ENCODE assay signal across 8 cellular contexts in genomic region chr18:41391616-41392610, GRCh38.
A peak's percentile ranks its signal among the peaks of the same experiment; 100 is the strongest.
DNase-seq lines count a peak whose midpoint lies in the region; ATAC-seq, FAIRE-seq and TF ChIP-seq lines count a peak whose summit lies in the region.

No MANE protein-coding gene starts in this region.

- FAIRE-seq in HepG2 (lab: Jason Lieb, UNC): peak; percentile 32

- H3K9me3 ChIP-seq in HepG2 (ENCODE audit: low read length): no peaks in the 10 kb centered on the region

- no peaks in the 10 kb centered on the region; a peak in 1 of 5 replicates for H3K27me3 ChIP-seq in HepG2 (ENCODE audit: control insufficient read depth in 1 of 2, insufficient read depth in 2 of 2, low read length in 2 of 2)

- POLR2A ChIA-PET in HepG2 (lab: Yijun Ruan, JAX): no interaction called here

- peaks cover 0 to 4% of the 10 kb centered on the region in 2 donors for H3K9me3 Mint-ChIP-seq in effector memory CD8-positive, alpha-beta T cell

- H3K4me3 ChIP-seq in cardiac fibroblast (replicated peaks in 1 of 2; ENCODE audit: low read depth in 2 of 2, low read length in 2 of 2): peak overlapping the region; percentile 32 to 36
- H3K4me3 ChIP-seq in HepG2 (replicated peaks in 1 of 3; ENCODE audit: insufficient read depth in 1 of 3, low read depth in 2 of 3, low read length in 3 of 3): no peak overlapping the region

- WGBS in HepG2 (ENCODE audit: low lambda C conversion rate): 6% methylated on average over 12 of the region's 12 CpGs

- in situ Hi-C loops in HepG2 (cut with HindIII; ENCODE audit: extremely low pct_ligation_motif_present, low pct_unique_long_range_greater_than_20kb): loop anchor here (10.0 to 25.0 kb wide), 2 partner anchors 457 to 855 kb away; no protein-coding TSS in a partner anchor

- no peaks in the 10 kb centered on the region for H3K36me3 Mint-ChIP-seq in effector memory CD8-positive, alpha-beta T cell (ENCODE audit: insufficient read depth)

- H3K4me1 Mint-ChIP-seq in effector memory CD8-positive, alpha-beta T cell (ENCODE audit: low read depth in 2 of 2): no peaks in the 10 kb centered on the region

- no peak overlapping the region for H3K9ac ChIP-seq in HepG2 (ENCODE audit: insufficient read depth, low read depth, low read length)

- TF ChIP-seq RAD21 in HepG2 (CRISPR knock-in tag; IDR thresholded peaks at IDR 0.05): peak; percentile 48; the same call in 1 of the 2 replicates

- intact Hi-C loops in HepG2 (cut with micrococcal nuclease; ENCODE audit: unreplicated experiment): loop anchor here (1.0 to 10.0 kb wide), 3 partner anchors 457 to 863 kb away; no protein-coding TSS in a partner anchor

- H3K79me2 ChIP-seq in HepG2 (ENCODE audit: insufficient read depth, low read length): no peaks in the 10 kb centered on the region

- CTCF ChIA-PET in HepG2 (lab: Yijun Ruan, JAX; ENCODE audit: low intra/inter-chr PET ratio, low total read pairs): interaction anchor here (2.3 kb wide), 1 partner anchor 457 kb away, joined by 7 read pairs; no protein-coding TSS in a partner anchor

- no peak overlapping the region for H3K27ac ChIP-seq in HepG2 (ENCODE audit: extremely low read length, insufficient read depth, low read length)

- ATAC-seq in HepG2 (peak; percentile 96), HG02763 (IDR thresholded peaks at IDR 0.05; ENCODE audit: unreplicated experiment) (no peak), GM21515 (IDR thresholded peaks at IDR 0.05; ENCODE audit: unreplicated experiment) (no peak)
- no peak for ATAC-seq in effector memory CD8-positive, alpha-beta T cell (replicated peaks)

- H3K27me3 Mint-ChIP-seq in effector memory CD8-positive, alpha-beta T cell: no peaks in the 10 kb centered on the region

- BruUV-seq in HepG2 (replicated peaks; lab: Mats Ljungman, UMichigan): no TSS peak

- DNase-seq in GM03348 (ENCODE audit: low spot score) (peak; percentile 58), HS-27A (ENCODE audit: low read depth) (peak; percentile 26), NCI-H748 treated with DMSO at 0.1 percent for 48 hours (lab: John Stamatoyannopoulos, UW) (peak; percentile 96), cardiac fibroblast (ENCODE audit: low read depth in 2 of 2) (peak; percentile 73 to 79), HepG2 (ENCODE audit: low spot score) (peak; percentile 47)
- DNase-seq in effector memory CD8-positive, alpha-beta T cell: no peak

- no peak for TF ChIP-seq EP300 in HepG2 (IDR thresholded peaks at IDR 0.05; ENCODE audit: low read depth in 2 of 2, low read length in 2 of 2)
- TF ChIP-seq EP300 in HepG2 (CRISPR knock-in tag; IDR thresholded peaks at IDR 0.05; ENCODE audit: borderline replicate concordance): no peak

- no peak overlapping the region for H3K4me3 Mint-ChIP-seq in effector memory CD8-positive, alpha-beta T cell

- H2AFZ ChIP-seq in HepG2 (ENCODE audit: low read length): no peak overlapping the region

- no peak overlapping the region for H3K4me2 ChIP-seq in HepG2 (ENCODE audit: low read depth, low read length)

- no peak overlapping the region for H3K27ac Mint-ChIP-seq in effector memory CD8-positive, alpha-beta T cell

- TF ChIP-seq CTCF in cardiac fibroblast (IDR thresholded peaks at IDR 0.05; ENCODE audit: low read depth, low read length): peak; percentile 79
- TF ChIP-seq CTCF in HepG2 (CRISPR knock-in tag; IDR thresholded peaks at IDR 0.05): peak; percentile 80

- no peak for TF ChIP-seq POLR2A in HepG2 (IDR thresholded peaks at IDR 0.05; ENCODE audit: insufficient read depth in 1 of 2, low read depth in 2 of 2, low read length in 2 of 2)

- no peaks in the 10 kb centered on the region for H4K20me1 ChIP-seq in HepG2 (ENCODE audit: insufficient read depth, low read length)

- no peaks in the 10 kb centered on the region for H3K36me3 ChIP-seq in HepG2 (replicated peaks in 1 of 2; ENCODE audit: control insufficient read depth in 1 of 2, insufficient read depth in 2 of 2, low read length in 2 of 2)

- no peaks in the 10 kb centered on the region for H3K4me1 ChIP-seq in HepG2 (ENCODE audit: insufficient read depth, low read length)

TF ChIP-seq in HepG2, 621 proteins besides CTCF, POLR2A, EP300 and RAD21 (continues in another document):
- TF ChIP-seq ARID5B (CRISPR knock-in tag; IDR thresholded peaks at IDR 0.05): 0 out of 2 replicates have a peak, but pooled peaks have one; percentile 11
- TF ChIP-seq TRAFD1 (CRISPR knock-in tag; IDR thresholded peaks at IDR 0.05; ENCODE audit: borderline replicate concordance): no peak
- peak; percentile 68; the same call in 1 of the 2 replicates for TF ChIP-seq ZNF646 (CRISPR knock-in tag; IDR thresholded peaks at IDR 0.05)

Comparison
In these comparisons a context has a peak if more than half of its experiments do, and no peak if none do; other contexts are left out.
1. DNase-seq: peak in GM03348 (single experiment), HS-27A (single experiment), NCI-H748 treated with DMSO at 0.1 percent for 48 hours (single experiment), cardiac fibroblast (2 of 2) and HepG2 (single experiment); none in effector memory CD8-positive, alpha-beta T cell (0 of 3).
2. H3K4me3 ChIP-seq: peak in cardiac fibroblast (2 of 2); none in HepG2 (0 of 3).